ENCODE assay signal across 30 cellular contexts in genomic region chr7:22542669-22543068, GRCh38. TPM values are rescaled to one million over a fixed set of nuclear protein-coding genes. Genes with fewer than 3 reads are reported as not detected.
"Had no signal": no experiment of that assay in that cellular context is flagged by ENCODE, and none has a peak within 500 bp of the region (broad histone marks: within the 10 kb centered on the region; RNA-seq: fewer than 3 reads in every experiment).

No MANE protein-coding gene starts in this region.

- H2AFZ ChIP-seq: neural progenitor cell had no signal

- H3K9me3 Mint-ChIP-seq: immature natural killer cell; mesothelial cell of epicardium; naive B cell; natural killer cell; nephron progenitor cell; neural progenitor cell; stimulated activated memory B cell treated with anti-CD40 and anti-IgM and Interleukin-4, amounts not matched to agents 10 μg/mL and 1 μg/mL and 100 μg/mL, for 72 hours; stimulated activated naive CD8-positive, alpha-beta T cell treated with anti-CD3 and anti-CD28 coated beads, Interleukin-15, amount 100 ng/mL, for 72 hours; type B pancreatic cell had no signal

- H3K4me3 ChIP-seq: left lung, lower lobe of right lung, neural progenitor cell, ovary, right lobe of liver, smooth muscle cell, tibial nerve, uterus had no signal

- H3K9ac ChIP-seq: neural progenitor cell had no signal

- H3K4me2 ChIP-seq: neural progenitor cell, smooth muscle cell had no signal

- H3K27ac Mint-ChIP-seq: immature natural killer cell; mesothelial cell of epicardium; natural killer cell; nephron progenitor cell; neural progenitor cell; stimulated activated memory B cell treated with anti-CD40 and anti-IgM and Interleukin-4, amounts not matched to agents 10 μg/mL and 1 μg/mL and 100 μg/mL, for 72 hours; stimulated activated naive CD8-positive, alpha-beta T cell treated with anti-CD3 and anti-CD28 coated beads, Interleukin-15, amount 100 ng/mL, for 72 hours; type B pancreatic cell had no signal

- H3K4me1 Mint-ChIP-seq: immature natural killer cell; naive B cell; natural killer cell; stimulated activated memory B cell treated with anti-CD40 and anti-IgM and Interleukin-4, amounts not matched to agents 10 μg/mL and 1 μg/mL and 100 μg/mL, for 72 hours; stimulated activated naive CD8-positive, alpha-beta T cell treated with anti-CD3 and anti-CD28 coated beads, Interleukin-15, amount 100 ng/mL, for 72 hours had no signal

- H3K9me3 ChIP-seq: left lung, lower lobe of right lung, neutrophil, ovary, right lobe of liver, tibial nerve, uterus had no signal

- H3K36me3 ChIP-seq: left lung, lower lobe of right lung, neural progenitor cell, neutrophil, ovary, right lobe of liver, tibial nerve, uterus had no signal

- DNase-seq: hypothalamus; immature natural killer cell; kidney; left colon; left lung; lower lobe of right lung; mammary epithelial cell; mesenchymal stem cell; naive B cell; natural killer cell; nephron progenitor cell; occipital lobe; ovary; right lobe of liver; stimulated activated CD4-positive, alpha-beta T cell treated with anti-CD3 and anti-CD28 coated beads, Interleukin-1b, Interleukin-23, amount 100 ng/mL, for 48 hours; stimulated activated CD4-positive, alpha-beta T cell treated with anti-CD3 and anti-CD28 coated beads, Interleukin-2, amount 100 ng/mL, for 48 hours; stimulated activated CD4-positive, alpha-beta T cell treated with anti-CD3 and anti-CD28 coated beads, Interleukin-4, amount 100 ng/mL, for 4 hours; stimulated activated CD8-positive, alpha-beta memory T cell treated with anti-CD3 and anti-CD28 coated beads, Interleukin-4, amount 100 ng/mL, for 48 hours; stimulated activated naive CD4-positive, alpha-beta T cell treated with Interleukin-2 at 50 U/mL for 16 hours; stimulated activated naive CD8-positive, alpha-beta T cell treated with anti-CD3 and anti-CD28 coated beads, Interleukin-15, amount 100 ng/mL, for 72 hours; substantia nigra; uterus had no signal

- H3K27me3 ChIP-seq: neural progenitor cell, ovary, right lobe of liver had no signal

- H3K27me3 Mint-ChIP-seq: progenitor cell of endocrine pancreas; stimulated activated memory B cell treated with anti-CD40 and anti-IgM and Interleukin-4, amounts not matched to agents 10 μg/mL and 1 μg/mL and 100 μg/mL, for 72 hours had no signal

- H3K4me1 ChIP-seq: left lung, lower lobe of right lung, right lobe of liver, tibial nerve, uterus had no signal

- H3K36me3 Mint-ChIP-seq: immature natural killer cell; mesothelial cell of epicardium; natural killer cell; neural progenitor cell; stimulated activated memory B cell treated with anti-CD40 and anti-IgM and Interleukin-4, amounts not matched to agents 10 μg/mL and 1 μg/mL and 100 μg/mL, for 72 hours; type B pancreatic cell had no signal

- H3K27ac ChIP-seq: left lung, lower lobe of right lung, neural progenitor cell, neutrophil, ovary, right lobe of liver, tibial nerve, uterus had no signal

- H3K4me3 Mint-ChIP-seq: immature natural killer cell; mesothelial cell of epicardium; naive B cell; natural killer cell; nephron progenitor cell; neural progenitor cell; stimulated activated memory B cell treated with anti-CD40 and anti-IgM and Interleukin-4, amounts not matched to agents 10 μg/mL and 1 μg/mL and 100 μg/mL, for 72 hours; stimulated activated naive CD8-positive, alpha-beta T cell treated with anti-CD3 and anti-CD28 coated beads, Interleukin-15, amount 100 ng/mL, for 72 hours; type B pancreatic cell had no signal

RNA-seq across cellular contexts. Expression of gene STEAP1B, which starts 42.7 kb away (rescaled TPM):
- polyA plus RNA-seq: immature natural killer cell, smooth muscle cell had no signal
